Comparison of ENCODE assay signal across 22 cellular contexts in the genomic region with DNA sequence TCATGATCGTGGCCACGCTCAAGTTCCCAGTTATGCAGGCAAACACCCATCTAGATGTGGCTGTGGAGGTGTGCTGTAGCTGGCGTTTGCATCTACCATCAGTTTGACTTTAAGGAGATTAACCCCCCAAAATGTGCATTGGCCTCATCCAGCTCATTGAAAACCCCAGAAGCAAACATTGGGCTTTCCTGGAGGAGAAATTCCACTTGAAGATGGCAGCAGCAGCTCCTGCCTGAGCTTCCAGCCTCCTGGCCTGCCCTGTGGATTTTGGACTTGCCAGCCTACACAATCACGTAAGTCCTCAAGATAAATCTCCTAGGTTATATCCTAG.
"Had no signal": no experiment of that assay in that cellular context is flagged by ENCODE, and none has a peak within 500 bp of the region (broad histone marks: within the 10 kb centered on the region; RNA-seq: fewer than 3 reads in every experiment).

No MANE protein-coding gene starts in this region.

- H3K9me3 ChIP-seq: body of pancreas, SK-N-SH had no signal

- H3K27ac ChIP-seq: ascending aorta, body of pancreas, SJCRH30, VCaP had no signal

- H3K9ac ChIP-seq: SK-N-SH had no signal

- DNase-seq: activated CD4-positive, alpha-beta memory T cell treated with anti-CD3 and anti-CD28 coated beads for 36 hours; activated CD4-positive, alpha-beta T cell treated with anti-CD3 and anti-CD28 coated beads, Interleukin-2, amount 10 ng/mL, durations not matched to agents 7 days and 5 days; activated CD4-positive, CD25-positive, alpha-beta regulatory T cell; activated CD8-positive, alpha-beta memory T cell treated with anti-CD3 and anti-CD28 coated beads for 24 hours; activated naive CD4-positive, alpha-beta T cell; activated T-cell treated with anti-CD3 and anti-CD28 coated beads, Interleukin-2, amount 50 U/mL, for 72 hours; body of pancreas; MG63; NCI-H1105 treated with DMSO at 0.1 percent for 48 hours; NCI-H1436 treated with DMSO at 0.1 percent for 48 hours; NCI-H187 treated with DMSO at 0.1 percent for 48 hours; NCI-H2081 treated with DMSO at 0.1 percent for 48 hours; NCI-H446; NCI-H524; NCI-H748 treated with DMSO at 0.1 percent for 48 hours; RPMI8226; SJCRH30; SK-N-SH; T-helper 1 cell had no signal

- H3K4me1 ChIP-seq: ascending aorta, body of pancreas, SJCRH30 had no signal

- H3K27me3 ChIP-seq: ascending aorta, body of pancreas, MG63, SJCRH30 had no signal

- H3K4me2 ChIP-seq: SK-N-SH had no signal

- ATAC-seq: activated T-cell treated with anti-CD3 and anti-CD28 coated beads, Interleukin-2, amount 50 U/mL, for 72 hours; body of pancreas; Panc1 had no signal

- H3K4me3 ChIP-seq: ascending aorta, body of pancreas, MG63, SJCRH30 had no signal
